11 cellular contexts compared by ENCODE assay signal in genomic region chr22:15509967-15510366, GRCh38. TPM values are rescaled to one million over a fixed set of nuclear protein-coding genes. Genes with fewer than 3 reads are reported as not detected.
"Had no signal": no experiment of that assay in that cellular context is flagged by ENCODE, and none has a peak within 500 bp of the region (broad histone marks: within the 10 kb centered on the region; RNA-seq: fewer than 3 reads in every experiment).

No MANE protein-coding gene starts in this region.

RNA-seq across cellular contexts. Expression of gene OR11H1, which starts 18.0 kb away (rescaled TPM):
- total RNA-seq: OCI-LY7, PC-3, PC-9, Peyer's patch, Right ventricle myocardium superior, RPMI7951, SJCRH30, SJSA1, SK-MEL-5, T-cell had no signal
- polyA plus RNA-seq: SK-N-SH had no signal
